8 cellular contexts compared by ENCODE assay signal in genomic region chr19:12669272-12670158, GRCh38. TPM values are rescaled to one million over a fixed set of nuclear protein-coding genes. Genes with fewer than 3 reads are reported as not detected.
DNase-seq lines count a peak whose midpoint lies in the region; ATAC-seq and TF ChIP-seq lines count a peak whose summit lies in the region.

No MANE protein-coding gene starts in this region.

- H3K27me3 ChIP-seq in foreskin keratinocyte = no peaks in the 10 kb centered on the region
- no peaks in the 10 kb centered on the region for H3K27me3 ChIP-seq in stomach smooth muscle (ENCODE audit: control insufficient read depth in 1 of 2, insufficient read depth in 2 of 2, low read length in 2 of 2)

- TF ChIP-seq CTCF in foreskin keratinocyte (conservative IDR thresholded peaks at IDR 0.05) (peak; percentile 15), neural crest cell (conservative IDR thresholded peaks at IDR 0.05) (no peak)

- peaks cover 6% of the 10 kb centered on the region for H3K36me3 Mint-ChIP-seq in neural crest cell (ENCODE audit: low read depth)

- H3K4me3 ChIP-seq in stomach smooth muscle (ENCODE audit: low read length in 2 of 2) = peak overlapping the region; percentile 92 to 97

- peak; percentile 28 for ATAC-seq in foreskin keratinocyte
- ATAC-seq in GM21390 (IDR thresholded peaks at IDR 0.05; ENCODE audit: unreplicated experiment) = no peak

- peaks cover 3% of the 10 kb centered on the region for H3K27me3 Mint-ChIP-seq in neural crest cell (ENCODE audit: low read depth)

- peak overlapping the region; percentile 98 for H3K4me3 Mint-ChIP-seq in neural crest cell

- peak; percentile 61 for TF ChIP-seq POLR2A in GM10847 (IDR thresholded peaks at IDR 0.05; ENCODE audit: extremely low read depth, insufficient read length)

- H3K4me1 ChIP-seq in foreskin keratinocyte = no peaks in the 10 kb centered on the region
- peaks cover 41% of the 10 kb centered on the region for H3K4me1 ChIP-seq in stomach smooth muscle (ENCODE audit: control insufficient read depth, insufficient read depth, low read length)

- H3K27ac Mint-ChIP-seq in neural crest cell (ENCODE audit: unreplicated experiment) = peak overlapping the region; percentile 100

- peaks cover 12 to 23% of the 10 kb centered on the region in 2 donors for H3K36me3 ChIP-seq in stomach smooth muscle (ENCODE audit: control insufficient read depth in 2 of 2, insufficient read depth in 2 of 2, low read length in 2 of 2)

- H3K9ac ChIP-seq in stomach smooth muscle (ENCODE audit: low read length in 2 of 2) = peak overlapping the region; percentile 89 to 95

- DNase-seq in LHCN-M2 (ENCODE audit: low read depth) (peak; percentile 79), SHP77 (lab: John Stamatoyannopoulos, UW) (peak; percentile 38 to 64), foreskin keratinocyte (peak; percentile 73 to 85), neural crest cell (ENCODE audit: low read depth, low spot score) (peak; percentile 67)
- DNase-seq in activated gamma-delta T cell treated with anti-CD3 and anti-CD28 coated beads, Interleukin-2, amount 50 U/mL, for 16 hours (ENCODE audit: low read depth) = peak; percentile 65

- H3K4me1 Mint-ChIP-seq in neural crest cell = peaks cover 50% of the 10 kb centered on the region

- H3K9me3 ChIP-seq in stomach smooth muscle (ENCODE audit: control insufficient read depth in 2 of 2, low read length in 2 of 2) = no peaks in the 10 kb centered on the region

- peak overlapping the region; percentile 97 for H3K27ac ChIP-seq in foreskin keratinocyte
- peak overlapping the region; percentile 95 for H3K27ac ChIP-seq in stomach smooth muscle (ENCODE audit: low read length)

- no peaks in the 10 kb centered on the region for H3K9me3 Mint-ChIP-seq in neural crest cell

RNA-seq across cellular contexts. Expression of gene WDR83, which starts 2.9 kb away (rescaled TPM):
- 9.1 and 10.0 TPM in 2 replicates for total RNA-seq in LHCN-M2 (2014; rRNA removed)
- polyA plus RNA-seq in LHCN-M2 (2012) = 11.3 TPM
- 9.1 and 11.5 TPM in 2 replicates for total RNA-seq in foreskin keratinocyte
- polyA plus RNA-seq in foreskin keratinocyte = 14.1 and 15.1 TPM in 2 replicates
- total RNA-seq in neural crest cell = 19.0 and 19.9 TPM in 2 replicates

RNA-seq across cellular contexts. Expression of gene MAN2B1, which starts 3.0 kb away (rescaled TPM):
- total RNA-seq in LHCN-M2 (2014; rRNA removed) (48.1 and 73.8 TPM in 2 replicates), foreskin keratinocyte (35.9 and 38.4 TPM in 2 replicates), neural crest cell (99.8 and 103 TPM in 2 replicates)
- 26.3 TPM for polyA plus RNA-seq in LHCN-M2 (2012)
- polyA plus RNA-seq in foreskin keratinocyte = 42.6 and 43.3 TPM in 2 replicates

RNA-seq across cellular contexts. Expression of gene DHPS, which starts 12.2 kb away (rescaled TPM):
- total RNA-seq in LHCN-M2 (2014; rRNA removed) (106 and 109 TPM in 2 replicates), foreskin keratinocyte (49.4 and 60.4 TPM in 2 replicates), neural crest cell (98.8 and 106 TPM in 2 replicates)
- 66.0 TPM for polyA plus RNA-seq in LHCN-M2 (2012)
- polyA plus RNA-seq in foreskin keratinocyte = 62.4 and 75.9 TPM in 2 replicates

RNA-seq across cellular contexts. Expression of gene GNG14, which starts 18.3 kb away (rescaled TPM):
- total RNA-seq in LHCN-M2 (2014; rRNA removed) (not detected in 2 replicates), foreskin keratinocyte (not detected in 2 replicates), neural crest cell (not detected in 2 replicates)
- not detected for polyA plus RNA-seq in LHCN-M2 (2012)
- not detected in 2 replicates for polyA plus RNA-seq in foreskin keratinocyte

RNA-seq across cellular contexts. Expression of gene FBXW9, which starts 26.9 kb away (rescaled TPM):
- total RNA-seq in LHCN-M2 (2014; rRNA removed) (8.1 and 8.7 TPM in 2 replicates), foreskin keratinocyte (11.4 and 12.7 TPM in 2 replicates), neural crest cell (15.9 and 16.0 TPM in 2 replicates)
- polyA plus RNA-seq in LHCN-M2 (2012) = 6.9 TPM
- 15.0 and 15.3 TPM in 2 replicates for polyA plus RNA-seq in foreskin keratinocyte
